ENCODE assay signal across 24 cellular contexts in genomic region chr6:130632897-130633296, GRCh38.
"Had no signal": no experiment of that assay in that cellular context is flagged by ENCODE, and none has a peak within 500 bp of the region (broad histone marks: within the 10 kb centered on the region; RNA-seq: fewer than 3 reads in every experiment).

No MANE protein-coding gene starts in this region.

- H3K27ac ChIP-seq: brain microvascular endothelial cell, epithelial cell of prostate, heart right ventricle, left lung, suprapubic skin had no signal

- ATAC-seq: activated CD4-positive, CD25-positive, alpha-beta regulatory T cell treated with anti-CD3 and anti-CD28 coated beads, Interleukin-2, amount 50 U/mL, for 24 hours; heart right ventricle; left lung; naive thymus-derived CD8-positive, alpha-beta T cell; right cardiac atrium; stimulated activated naive CD8-positive, alpha-beta T cell treated with anti-CD3 and anti-CD28 coated beads, Interleukin-15, Interleukin-2, amounts not matched to agents 100 U/mL and 50 U/mL, for 24 hours had no signal

- H3K4me1 ChIP-seq: heart right ventricle, left lung, suprapubic skin had no signal

- H3K27ac Mint-ChIP-seq: activated T-helper 1 cell treated with anti-CD3 and anti-CD28 coated beads, Interleukin-12 subunit alpha, Interleukin-12 subunit beta, Interleukin-2, Interleukin-4 antibody, amounts not matched to agents 30 ng/mL and 10 ng/mL and 1 ng/mL, durations not matched to agents 14 hours and 24 hours and 36 hours; progenitor cell of endocrine pancreas; T-helper 2 cell treated with Interferon-gamma antibody and Interleukin-4, amounts not matched to agents 5 μg/mL and 100 μg/mL, for 36 hours; type B pancreatic cell had no signal

- H3K36me3 ChIP-seq: brain microvascular endothelial cell, heart right ventricle, left lung, suprapubic skin had no signal

- H3K27me3 ChIP-seq: brain microvascular endothelial cell, heart right ventricle, left lung, suprapubic skin had no signal

- H3K36me3 Mint-ChIP-seq: type B pancreatic cell had no signal

- H3K9me3 Mint-ChIP-seq: type B pancreatic cell had no signal

- H3K4me3 Mint-ChIP-seq: activated T-helper 1 cell treated with anti-CD3 and anti-CD28 coated beads, Interleukin-12 subunit alpha, Interleukin-12 subunit beta, Interleukin-2, Interleukin-4 antibody, amounts not matched to agents 30 ng/mL and 10 ng/mL and 1 ng/mL, durations not matched to agents 14 hours and 24 hours and 36 hours; naive thymus-derived CD8-positive, alpha-beta T cell; T-helper 2 cell treated with Interferon-gamma antibody and Interleukin-4, amounts not matched to agents 5 μg/mL and 100 μg/mL, for 36 hours; type B pancreatic cell had no signal

- H3K4me3 ChIP-seq: heart right ventricle, left lung, smooth muscle cell, suprapubic skin had no signal

- DNase-seq: activated CD4-positive, alpha-beta T cell treated with anti-CD3 and anti-CD28 coated beads, Interleukin-2, amount 50 U/mL, for 1 hour; activated CD8-positive, alpha-beta memory T cell treated with anti-CD3 and anti-CD28 coated beads for 24 hours; activated naive CD4-positive, alpha-beta T cell; effector memory CD4-positive, alpha-beta T cell; heart right ventricle; kidney; left lung; mammary epithelial cell; naive thymus-derived CD8-positive, alpha-beta T cell; nucleus accumbens; right cardiac atrium; stimulated activated CD4-positive, alpha-beta T cell treated with anti-CD3 and anti-CD28 coated beads, Interleukin-4, amount 100 ng/mL, for 4 hours; stimulated activated CD8-positive, alpha-beta memory T cell treated with anti-CD3 and anti-CD28 coated beads, Interleukin-4, amount 100 ng/mL, for 48 hours; stimulated activated naive CD8-positive, alpha-beta T cell treated with anti-CD3 and anti-CD28 coated beads, Interleukin-15, Interleukin-2, amounts not matched to agents 100 U/mL and 50 U/mL, for 24 hours had no signal

- H3K27me3 Mint-ChIP-seq: progenitor cell of endocrine pancreas had no signal

- H3K4me2 ChIP-seq: smooth muscle cell had no signal

- FAIRE-seq: frontal cortex had no signal

- H3K9me3 ChIP-seq: suprapubic skin had no signal
